Comparison of ENCODE assay signal across 21 cellular contexts in the genomic region with DNA sequence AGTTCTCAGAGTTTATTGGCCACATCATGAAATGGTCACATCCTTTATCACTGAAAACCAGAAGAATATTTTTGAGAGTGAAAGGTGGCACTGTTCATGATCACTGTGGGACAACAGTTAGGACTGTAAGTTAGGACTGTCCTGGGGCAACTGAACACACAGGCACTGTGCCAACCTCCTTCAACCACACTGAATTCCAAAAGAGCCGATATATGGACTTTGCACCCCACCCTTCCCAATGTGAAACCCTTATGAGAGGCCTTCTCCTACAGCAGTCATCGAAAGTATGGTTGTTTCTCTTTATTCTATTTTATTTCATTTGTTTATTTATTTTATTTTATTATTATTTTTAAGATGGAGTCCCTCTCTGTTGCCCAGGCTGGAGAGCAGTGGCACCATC.
DNase-seq lines count a peak whose midpoint lies in the region; ATAC-seq and TF ChIP-seq lines count a peak whose summit lies in the region.
"Had no signal": no experiment of that assay in that cellular context is flagged by ENCODE, and none has a peak within 500 bp of the region (broad histone marks: within the 10 kb centered on the region; RNA-seq: fewer than 3 reads in every experiment).

No MANE protein-coding gene starts in this region.

- 7% methylated on average over 2 of the region's 2 CpGs for WGBS in SK-N-SH (ENCODE audit: low lambda C conversion rate)
- 67% methylated on average over 2 of the region's 2 CpGs for WGBS in right lobe of liver (ENCODE audit: insufficient coverage, low coverage, low lambda C conversion rate, missing lambda C conversion rate)

- no peak overlapping the region for H3K9ac ChIP-seq in SK-N-SH
- no peak overlapping the region for H3K9ac ChIP-seq in colonic mucosa (ENCODE audit: low read depth in 2 of 2, low read length in 2 of 2)

- POLR2A ChIA-PET in SK-N-SH (lab: Yijun Ruan, JAX): no interaction called here

- H4K20me1 ChIP-seq in SK-N-SH (ENCODE audit: insufficient read depth): no peaks in the 10 kb centered on the region

- no peaks in the 10 kb centered on the region for H3K27me3 Mint-ChIP-seq in activated T-helper 1 cell treated with anti-CD3 and anti-CD28 coated beads, Interleukin-12 subunit alpha, Interleukin-12 subunit beta, Interleukin-2, Interleukin-4 antibody, amounts not matched to agents 30 ng/mL and 10 ng/mL and 1 ng/mL, durations not matched to agents 14 hours and 24 hours and 36 hours (ENCODE audit: insufficient read depth)

- no peak for TF ChIP-seq RAD21 in SK-N-SH (IDR thresholded peaks at IDR 0.05; ENCODE audit: low read length)

- no peak for TF ChIP-seq POLR2A in right lobe of liver (IDR thresholded peaks at IDR 0.05)

- TF ChIP-seq CTCF in SK-N-SH (IDR thresholded peaks at IDR 0.05) (no peak), colonic mucosa (IDR thresholded peaks at IDR 0.05) (no peak), right lobe of liver (IDR thresholded peaks at IDR 0.05) (no peak), ascending aorta (IDR thresholded peaks at IDR 0.05) (no peak)

- H3K36me3 ChIP-seq in SK-N-SH (replicated peaks in 1 of 2; ENCODE audit: control insufficient read depth in 1 of 2, insufficient read depth in 2 of 2, low read length in 1 of 2): no peaks in the 10 kb centered on the region
- H3K36me3 ChIP-seq in colonic mucosa: no peaks in the 10 kb centered on the region
- no peaks in the 10 kb centered on the region for H3K36me3 ChIP-seq in right lobe of liver
- H3K36me3 ChIP-seq in ascending aorta: no peaks in the 10 kb centered on the region
- H3K36me3 ChIP-seq: BE2C, Peyer's patch had no signal

- H3K27ac ChIP-seq in SK-N-SH (ENCODE audit: low read depth in 2 of 2, low read length in 1 of 2): no peak overlapping the region
- H3K27ac ChIP-seq in colonic mucosa: no peak overlapping the region
- no peak overlapping the region for H3K27ac ChIP-seq in right lobe of liver
- H3K27ac ChIP-seq in ascending aorta: no peak overlapping the region
- H3K27ac ChIP-seq: 22Rv1, HL-60, Peyer's patch had no signal

- intact Hi-C loops in colonic mucosa (cut with DNase I) (loop anchor here (5.0 kb wide), 1 partner anchor 259 kb away; no protein-coding TSS in a partner anchor), right lobe of liver (cut with DNase I) (no loop called here), ascending aorta (cut with DNase I) (no loop called here)
- intact Hi-C loops in activated T-helper 1 cell treated with anti-CD3 and anti-CD28 coated beads, Interleukin-12 subunit alpha, Interleukin-12 subunit beta, Interleukin-2, Interleukin-4 antibody, amounts not matched to agents 30 ng/mL and 10 ng/mL and 1 ng/mL, durations not matched to agents 14 hours and 24 hours and 36 hours (cut with micrococcal nuclease): no loop called here

- H3K9me2 ChIP-seq in SK-N-SH: no peaks in the 10 kb centered on the region

- H3K4me3 ChIP-seq in SK-N-SH (ENCODE audit: low read depth in 2 of 2, low read length in 1 of 2) (peak overlapping the region in 1 of 2 experiments; percentile 9; a peak in 1 of 4 replicates), colonic mucosa (no peak overlapping the region), right lobe of liver (no peak overlapping the region), ascending aorta (no peak overlapping the region)
- H3K4me3 ChIP-seq: K562, Peyer's patch had no signal

- no peaks in the 10 kb centered on the region for H3K4me1 Mint-ChIP-seq in activated T-helper 1 cell treated with anti-CD3 and anti-CD28 coated beads, Interleukin-12 subunit alpha, Interleukin-12 subunit beta, Interleukin-2, Interleukin-4 antibody, amounts not matched to agents 30 ng/mL and 10 ng/mL and 1 ng/mL, durations not matched to agents 14 hours and 24 hours and 36 hours (ENCODE audit: low read depth)

- H3K27me3 ChIP-seq in SK-N-SH (ENCODE audit: insufficient read depth) (no peaks in the 10 kb centered on the region), colonic mucosa (no peaks in the 10 kb centered on the region), right lobe of liver (no peaks in the 10 kb centered on the region), ascending aorta (no peaks in the 10 kb centered on the region)
- H3K27me3 ChIP-seq: BE2C, Peyer's patch had no signal

- TF ChIP-seq EP300 in SK-N-SH (IDR thresholded peaks at IDR 0.05; ENCODE audit: borderline replicate concordance in 1 of 2, low read depth in 1 of 2, low read length in 1 of 2): no peak

- CTCF ChIA-PET in SK-N-SH (lab: Yijun Ruan, JAX): interaction anchor here (0.7 to 4.4 kb wide), 2 partner anchors 719 to 829 kb away, joined by 3 to 115 read pairs; no protein-coding TSS in a partner anchor

- H3K4me3 Mint-ChIP-seq in activated T-helper 1 cell treated with anti-CD3 and anti-CD28 coated beads, Interleukin-12 subunit alpha, Interleukin-12 subunit beta, Interleukin-2, Interleukin-4 antibody, amounts not matched to agents 30 ng/mL and 10 ng/mL and 1 ng/mL, durations not matched to agents 14 hours and 24 hours and 36 hours: no peak overlapping the region

- H3K9me3 ChIP-seq in SK-N-SH: no peaks in the 10 kb centered on the region
- H3K9me3 ChIP-seq in colonic mucosa: no peaks in the 10 kb centered on the region
- H3K9me3 ChIP-seq in right lobe of liver: no peaks in the 10 kb centered on the region
- H3K9me3 ChIP-seq in ascending aorta: no peaks in the 10 kb centered on the region
- H3K9me3 ChIP-seq: BE2C, Peyer's patch had no signal

- H3K4me1 ChIP-seq in SK-N-SH (ENCODE audit: control insufficient read depth in 1 of 2, insufficient read depth in 2 of 2, low read depth in 1 of 2, low read length in 1 of 2): no peaks in the 10 kb centered on the region; a peak in 1 of 4 replicates
- H3K4me1 ChIP-seq in colonic mucosa: no peaks in the 10 kb centered on the region
- H3K4me1 ChIP-seq in right lobe of liver: peaks cover 0 to 15% (median 6%) of the 10 kb centered on the region in 4 donors
- H3K4me1 ChIP-seq in ascending aorta: no peaks in the 10 kb centered on the region
- H3K4me1 ChIP-seq: BE2C, Peyer's patch had no signal

- H2AFZ ChIP-seq in SK-N-SH (ENCODE audit: low read depth): no peak overlapping the region

- no peaks in the 10 kb centered on the region for H3K36me3 Mint-ChIP-seq in activated T-helper 1 cell treated with anti-CD3 and anti-CD28 coated beads, Interleukin-12 subunit alpha, Interleukin-12 subunit beta, Interleukin-2, Interleukin-4 antibody, amounts not matched to agents 30 ng/mL and 10 ng/mL and 1 ng/mL, durations not matched to agents 14 hours and 24 hours and 36 hours (ENCODE audit: low read depth)

- DNase-seq in SK-N-SH (no peak), colonic mucosa (peak; percentile 20), right lobe of liver (no peak), NCI-H82 (lab: John Stamatoyannopoulos, UW) (no peak), ascending aorta (ENCODE audit: low spot score in 2 of 2) (no peak), SKM-1 treated with dmso at 0.1 percent for 144 hours (lab: John Stamatoyannopoulos, UW; ENCODE audit: unreplicated experiment) (no peak)
- DNase-seq in activated T-helper 1 cell treated with anti-CD3 and anti-CD28 coated beads, Interleukin-12 subunit alpha, Interleukin-12 subunit beta, Interleukin-2, Interleukin-4 antibody, amounts not matched to agents 30 ng/mL and 10 ng/mL and 1 ng/mL, durations not matched to agents 14 hours and 24 hours and 36 hours (ENCODE audit: low spot score): no peak
- DNase-seq: BE2C, DMS153, DND-41, Kasumi-1, NCI-H1694, NCI-H2029 treated with DMSO at 0.1 percent for 48 hours, NCI-H526 treated with DMSO at 0.1 percent for 48 hours, OCI-M1, Peyer's patch had no signal

- peak overlapping the region; percentile 29; the same call in 1 of the 2 replicates for H3K4me2 ChIP-seq in SK-N-SH

- H3K79me2 ChIP-seq in SK-N-SH (ENCODE audit: insufficient read depth): no peaks in the 10 kb centered on the region

- H3K9me3 Mint-ChIP-seq in activated T-helper 1 cell treated with anti-CD3 and anti-CD28 coated beads, Interleukin-12 subunit alpha, Interleukin-12 subunit beta, Interleukin-2, Interleukin-4 antibody, amounts not matched to agents 30 ng/mL and 10 ng/mL and 1 ng/mL, durations not matched to agents 14 hours and 24 hours and 36 hours: no peaks in the 10 kb centered on the region

- no peak for ATAC-seq in SK-N-SH treated with all-trans-retinoic acid at 6 μM for 48 hours
- ATAC-seq in right lobe of liver: peak; percentile 42 to 81 (median 54)
- ATAC-seq: HCT116, K562 had no signal

- H3F3A ChIP-seq in SK-N-SH (replicated peaks; ENCODE audit: insufficient read depth): no peaks in the 10 kb centered on the region

- no peak overlapping the region for H3K27ac Mint-ChIP-seq in activated T-helper 1 cell treated with anti-CD3 and anti-CD28 coated beads, Interleukin-12 subunit alpha, Interleukin-12 subunit beta, Interleukin-2, Interleukin-4 antibody, amounts not matched to agents 30 ng/mL and 10 ng/mL and 1 ng/mL, durations not matched to agents 14 hours and 24 hours and 36 hours

TF ChIP-seq in SK-N-SH treated with all-trans-retinoic acid at 6 μM for 48 hours, 23 proteins besides CTCF, POLR2A, EP300 and RAD21 (continues in another document):
- TF ChIP-seq ZNF70 (CRISPR knock-in tag; IDR thresholded peaks at IDR 0.05): no peak
- no peak for TF ChIP-seq OSR1 (CRISPR knock-in tag; IDR thresholded peaks at IDR 0.05)
- no peak for TF ChIP-seq TCF4 (CRISPR knock-in tag; IDR thresholded peaks at IDR 0.05; ENCODE audit: borderline replicate concordance)
- no peak for TF ChIP-seq GLIS3 (CRISPR knock-in tag; IDR thresholded peaks at IDR 0.05)
- no peak for TF ChIP-seq ESRRG (CRISPR knock-in tag; IDR thresholded peaks at IDR 0.05)
- TF ChIP-seq TOX (CRISPR knock-in tag; IDR thresholded peaks at IDR 0.05; ENCODE audit: borderline replicate concordance): no peak
- TF ChIP-seq PPARA (CRISPR knock-in tag; IDR thresholded peaks at IDR 0.05; ENCODE audit: borderline replicate concordance): no peak
- TF ChIP-seq, protein P1, sequence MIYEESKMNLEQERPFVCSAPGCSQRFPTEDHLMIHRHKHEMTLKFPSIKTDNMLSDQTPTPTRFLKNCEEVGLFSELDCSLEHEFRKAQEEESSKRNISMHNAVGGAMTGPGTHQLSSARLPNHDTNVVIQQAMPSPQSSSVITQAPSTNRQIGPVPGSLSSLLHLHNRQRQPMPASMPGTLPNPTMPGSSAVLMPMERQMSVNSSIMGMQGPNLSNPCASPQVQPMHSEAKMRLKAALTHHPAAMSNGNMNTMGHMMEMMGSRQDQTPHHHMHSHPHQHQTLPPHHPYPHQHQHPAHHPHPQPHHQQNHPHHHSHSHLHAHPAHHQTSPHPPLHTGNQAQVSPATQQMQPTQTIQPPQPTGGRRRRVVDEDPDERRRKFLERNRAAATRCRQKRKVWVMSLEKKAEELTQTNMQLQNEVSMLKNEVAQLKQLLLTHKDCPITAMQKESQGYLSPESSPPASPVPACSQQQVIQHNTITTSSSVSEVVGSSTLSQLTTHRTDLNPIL (CRISPR knock-in tag; IDR thresholded peaks at IDR 0.05; ENCODE audit: low read depth): no peak
- no peak for TF ChIP-seq RARB (CRISPR knock-in tag; IDR thresholded peaks at IDR 0.05)
- TF ChIP-seq ISL1 (CRISPR knock-in tag; IDR thresholded peaks at IDR 0.05): no peak
- no peak for TF ChIP-seq ARNTL (CRISPR knock-in tag; IDR thresholded peaks at IDR 0.05; ENCODE audit: borderline replicate concordance, low read depth)
- TF ChIP-seq ZNF565 (CRISPR knock-in tag; conservative IDR thresholded peaks at IDR 0.05; ENCODE audit: low read depth): no peak
